ENCODE assay signal across 12 cellular contexts in the genomic region with DNA sequence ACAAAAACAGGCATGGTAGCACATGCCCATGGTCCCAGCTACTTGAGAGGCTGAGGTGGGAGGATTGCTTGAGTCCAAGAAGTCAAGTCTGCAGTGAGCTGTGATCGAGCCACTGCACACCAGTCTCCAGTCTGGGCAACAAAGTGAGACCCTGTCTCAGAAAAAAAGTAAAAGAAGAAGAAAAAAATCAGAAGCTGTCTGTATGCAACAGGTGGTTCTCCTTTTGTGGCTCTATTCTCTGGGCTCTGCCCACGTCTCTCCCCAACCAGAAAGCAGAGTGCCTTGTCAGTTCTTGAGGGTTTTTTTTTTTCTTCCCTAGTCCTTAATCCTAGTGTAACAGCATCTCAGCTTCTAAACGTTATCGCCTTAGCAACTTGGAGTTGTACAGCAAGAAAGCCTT.
DNase-seq lines count a peak whose midpoint lies in the region; ATAC-seq and TF ChIP-seq lines count a peak whose summit lies in the region.
"Had no signal": no experiment of that assay in that cellular context is flagged by ENCODE, and none has a peak within 500 bp of the region (broad histone marks: within the 10 kb centered on the region; RNA-seq: fewer than 3 reads in every experiment).

No MANE protein-coding gene starts in this region.

- 60 to 66% (median 62%) methylated on average over 4 of the region's 4 CpGs for WGBS in spleen, 5 donors

- H3K27ac Mint-ChIP-seq in activated CD4-positive, alpha-beta memory T cell treated with anti-CD3 and anti-CD28 coated beads, Interleukin-2, amount 10 ng/mL, durations not matched to agents 7 days and 5 days, result peak overlapping the region; percentile 97
- no peak overlapping the region for H3K27ac Mint-ChIP-seq in activated CD4-positive, alpha-beta memory T cell treated with anti-CD3 and anti-CD28 coated beads for 36 hours
- H3K27ac Mint-ChIP-seq in stimulated activated naive CD8-positive, alpha-beta T cell treated with anti-CD3 and anti-CD28 coated beads, Interleukin-15, Interleukin-2, amounts not matched to agents 100 ng/mL and 50 ng/mL, for 24 hours, result peak overlapping the region; percentile 97
- peak overlapping the region in 1 of 2 donors; percentile 99 for H3K27ac Mint-ChIP-seq in stimulated activated naive CD8-positive, alpha-beta T cell treated with anti-CD3 and anti-CD28 coated beads, Interleukin-15, amount 100 ng/mL, for 72 hours
- peak overlapping the region; percentile 96 for H3K27ac Mint-ChIP-seq in activated CD8-positive, alpha-beta T cell treated with anti-CD3 and anti-CD28 coated beads for 36 hours

- no peak for ATAC-seq in stimulated activated naive CD8-positive, alpha-beta T cell treated with anti-CD3 and anti-CD28 coated beads, Interleukin-15, amount 100 ng/mL, for 72 hours
- no peak for ATAC-seq in activated CD8-positive, alpha-beta T cell treated with anti-CD3 and anti-CD28 coated beads for 36 hours
- ATAC-seq in HG02588 (IDR thresholded peaks at IDR 0.05; ENCODE audit: unreplicated experiment), result no peak
- ATAC-seq: Right ventricle myocardium inferior had no signal

- H3K9me3 Mint-ChIP-seq in activated CD4-positive, alpha-beta memory T cell treated with anti-CD3 and anti-CD28 coated beads, Interleukin-2, amount 10 ng/mL, durations not matched to agents 7 days and 5 days, result no peaks in the 10 kb centered on the region
- no peaks in the 10 kb centered on the region for H3K9me3 Mint-ChIP-seq in activated CD4-positive, alpha-beta memory T cell treated with anti-CD3 and anti-CD28 coated beads for 36 hours
- H3K9me3 Mint-ChIP-seq in stimulated activated naive CD8-positive, alpha-beta T cell treated with anti-CD3 and anti-CD28 coated beads, Interleukin-15, Interleukin-2, amounts not matched to agents 100 ng/mL and 50 ng/mL, for 24 hours, result no peaks in the 10 kb centered on the region
- no peaks in the 10 kb centered on the region for H3K9me3 Mint-ChIP-seq in stimulated activated naive CD8-positive, alpha-beta T cell treated with anti-CD3 and anti-CD28 coated beads, Interleukin-15, amount 100 ng/mL, for 72 hours
- no peaks in the 10 kb centered on the region for H3K9me3 Mint-ChIP-seq in activated CD8-positive, alpha-beta T cell treated with anti-CD3 and anti-CD28 coated beads for 36 hours

- no peak overlapping the region for H3K4me3 ChIP-seq in spleen

- CTCF ChIA-PET in activated CD4-positive, alpha-beta memory T cell treated with anti-CD3 and anti-CD28 coated beads, Interleukin-2, amount 10 ng/mL, durations not matched to agents 7 days and 5 days (lab: Charles Lee), result interaction anchor here (4.1 kb wide), 1 partner anchor 16 kb away, joined by 17 read pairs; no protein-coding TSS in a partner anchor
- CTCF ChIA-PET in activated CD4-positive, alpha-beta memory T cell treated with anti-CD3 and anti-CD28 coated beads for 36 hours (lab: Charles Lee), result interaction anchor here (1.2 kb wide), 1 partner anchor 177 kb away, joined by 3 read pairs; no protein-coding TSS in a partner anchor
- CTCF ChIA-PET in activated CD8-positive, alpha-beta T cell treated with anti-CD3 and anti-CD28 coated beads for 36 hours (lab: Charles Lee), result interaction anchor here (1.0 to 4.2 kb wide), 6 partner anchors 8 to 179 kb away, joined by 3 to 27 read pairs (median 4); no protein-coding TSS in a partner anchor

- DNase-seq in activated CD4-positive, alpha-beta memory T cell treated with anti-CD3 and anti-CD28 coated beads, Interleukin-2, amount 10 ng/mL, durations not matched to agents 7 days and 5 days, result no peak
- DNase-seq in activated CD4-positive, alpha-beta memory T cell treated with anti-CD3 and anti-CD28 coated beads for 36 hours, result no peak
- no peak for DNase-seq in stimulated activated naive CD8-positive, alpha-beta T cell treated with anti-CD3 and anti-CD28 coated beads, Interleukin-15, amount 100 ng/mL, for 72 hours
- DNase-seq in activated CD8-positive, alpha-beta T cell treated with anti-CD3 and anti-CD28 coated beads for 36 hours, result no peak
- DNase-seq in spleen (no peak), hippocampal formation (lab: John Stamatoyannopoulos, UW) (no peak)
- DNase-seq: BE2C, DND-41, NCI-H1694 treated with DMSO at 0.1 percent for 48 hours had no signal

- H3K36me3 ChIP-seq in spleen, result peaks cover 0 to 35% (median under 1%) of the 10 kb centered on the region in 6 donors
- H3K36me3 ChIP-seq: BE2C had no signal

- H3K27me3 ChIP-seq in spleen (replicated peaks in 1 of 7), result no peaks in the 10 kb centered on the region

- no peak overlapping the region for H3K4me3 Mint-ChIP-seq in activated CD4-positive, alpha-beta memory T cell treated with anti-CD3 and anti-CD28 coated beads, Interleukin-2, amount 10 ng/mL, durations not matched to agents 7 days and 5 days
- H3K4me3 Mint-ChIP-seq in activated CD4-positive, alpha-beta memory T cell treated with anti-CD3 and anti-CD28 coated beads for 36 hours, result no peak overlapping the region
- H3K4me3 Mint-ChIP-seq in stimulated activated naive CD8-positive, alpha-beta T cell treated with anti-CD3 and anti-CD28 coated beads, Interleukin-15, Interleukin-2, amounts not matched to agents 100 ng/mL and 50 ng/mL, for 24 hours, result no peak overlapping the region
- H3K4me3 Mint-ChIP-seq in stimulated activated naive CD8-positive, alpha-beta T cell treated with anti-CD3 and anti-CD28 coated beads, Interleukin-15, amount 100 ng/mL, for 72 hours, result no peak overlapping the region
- H3K4me3 Mint-ChIP-seq in activated CD8-positive, alpha-beta T cell treated with anti-CD3 and anti-CD28 coated beads for 36 hours, result no peak overlapping the region

- POLR2A ChIA-PET in activated CD4-positive, alpha-beta memory T cell treated with anti-CD3 and anti-CD28 coated beads, Interleukin-2, amount 10 ng/mL, durations not matched to agents 7 days and 5 days (lab: Charles Lee), result interaction anchor here (3.7 to 5.7 kb wide), 5 partner anchors 8 to 92 kb away, joined by 23 to 67 read pairs (median 54); a partner anchor contains a TSS
- POLR2A ChIA-PET in activated CD4-positive, alpha-beta memory T cell treated with anti-CD3 and anti-CD28 coated beads for 36 hours (lab: Charles Lee), result no interaction called here
- POLR2A ChIA-PET in activated CD8-positive, alpha-beta T cell treated with anti-CD3 and anti-CD28 coated beads for 36 hours (lab: Charles Lee), result interaction anchor here (1.0 to 4.0 kb wide), 2 partner anchors 17 to 72 kb away, joined by 10 to 18 read pairs; no protein-coding TSS in a partner anchor

- intact Hi-C loops in activated CD4-positive, alpha-beta memory T cell treated with anti-CD3 and anti-CD28 coated beads for 36 hours (cut with micrococcal nuclease), result loop anchor here (10.0 kb wide), 1 partner anchor 436 kb away; no protein-coding TSS in a partner anchor
- intact Hi-C loops in activated CD8-positive, alpha-beta T cell treated with anti-CD3 and anti-CD28 coated beads for 36 hours (cut with micrococcal nuclease), result no loop called here
- intact Hi-C loops in spleen (cut with DNase I; ENCODE audit: low total_unique reads), result no loop called here

- peaks cover 0 to 45% (median 12%) of the 10 kb centered on the region in 6 donors for H3K4me1 ChIP-seq in spleen
- H3K4me1 ChIP-seq: BE2C had no signal

- TF ChIP-seq POLR2A in spleen (IDR thresholded peaks at IDR 0.05), result no peak

- peaks cover 49% of the 10 kb centered on the region for H3K4me1 Mint-ChIP-seq in activated CD4-positive, alpha-beta memory T cell treated with anti-CD3 and anti-CD28 coated beads, Interleukin-2, amount 10 ng/mL, durations not matched to agents 7 days and 5 days
- H3K4me1 Mint-ChIP-seq in activated CD4-positive, alpha-beta memory T cell treated with anti-CD3 and anti-CD28 coated beads for 36 hours (ENCODE audit: low read depth), result peaks cover 12% of the 10 kb centered on the region
- peaks cover 6% of the 10 kb centered on the region for H3K4me1 Mint-ChIP-seq in stimulated activated naive CD8-positive, alpha-beta T cell treated with anti-CD3 and anti-CD28 coated beads, Interleukin-15, Interleukin-2, amounts not matched to agents 100 ng/mL and 50 ng/mL, for 24 hours (ENCODE audit: low read depth)
- peaks cover 56% of the 10 kb centered on the region for H3K4me1 Mint-ChIP-seq in stimulated activated naive CD8-positive, alpha-beta T cell treated with anti-CD3 and anti-CD28 coated beads, Interleukin-15, amount 100 ng/mL, for 72 hours
- peaks cover 44% of the 10 kb centered on the region for H3K4me1 Mint-ChIP-seq in activated CD8-positive, alpha-beta T cell treated with anti-CD3 and anti-CD28 coated beads for 36 hours (ENCODE audit: low read depth)

- no peaks in the 10 kb centered on the region for H3K9me3 ChIP-seq in spleen
- H3K9me3 ChIP-seq: BE2C had no signal

- H3K27ac ChIP-seq in spleen, result peak overlapping the region in 6 of 8 donors; percentile 8 to 80 (median 64)

- no peak for TF ChIP-seq CTCF in activated CD8-positive, alpha-beta T cell treated with anti-CD3 and anti-CD28 coated beads for 36 hours (IDR thresholded peaks at IDR 0.05)
- TF ChIP-seq CTCF in spleen (IDR thresholded peaks at IDR 0.05 in 8 of 11, conservative IDR thresholded peaks at IDR 0.05 in 3 of 11), result no peak

- no peaks in the 10 kb centered on the region for H3K27me3 Mint-ChIP-seq in activated CD4-positive, alpha-beta memory T cell treated with anti-CD3 and anti-CD28 coated beads, Interleukin-2, amount 10 ng/mL, durations not matched to agents 7 days and 5 days
- H3K27me3 Mint-ChIP-seq in activated CD4-positive, alpha-beta memory T cell treated with anti-CD3 and anti-CD28 coated beads for 36 hours, result no peaks in the 10 kb centered on the region
- no peaks in the 10 kb centered on the region for H3K27me3 Mint-ChIP-seq in stimulated activated naive CD8-positive, alpha-beta T cell treated with anti-CD3 and anti-CD28 coated beads, Interleukin-15, Interleukin-2, amounts not matched to agents 100 ng/mL and 50 ng/mL, for 24 hours
- no peaks in the 10 kb centered on the region for H3K27me3 Mint-ChIP-seq in stimulated activated naive CD8-positive, alpha-beta T cell treated with anti-CD3 and anti-CD28 coated beads, Interleukin-15, amount 100 ng/mL, for 72 hours
- H3K27me3 Mint-ChIP-seq in activated CD8-positive, alpha-beta T cell treated with anti-CD3 and anti-CD28 coated beads for 36 hours, result no peaks in the 10 kb centered on the region

- peaks cover 62% of the 10 kb centered on the region for H3K36me3 Mint-ChIP-seq in activated CD4-positive, alpha-beta memory T cell treated with anti-CD3 and anti-CD28 coated beads, Interleukin-2, amount 10 ng/mL, durations not matched to agents 7 days and 5 days (ENCODE audit: low read depth)
- peaks cover 55% of the 10 kb centered on the region for H3K36me3 Mint-ChIP-seq in activated CD4-positive, alpha-beta memory T cell treated with anti-CD3 and anti-CD28 coated beads for 36 hours
- peaks cover 66% of the 10 kb centered on the region for H3K36me3 Mint-ChIP-seq in stimulated activated naive CD8-positive, alpha-beta T cell treated with anti-CD3 and anti-CD28 coated beads, Interleukin-15, Interleukin-2, amounts not matched to agents 100 ng/mL and 50 ng/mL, for 24 hours (ENCODE audit: low read depth)
- H3K36me3 Mint-ChIP-seq in activated CD8-positive, alpha-beta T cell treated with anti-CD3 and anti-CD28 coated beads for 36 hours (ENCODE audit: low read depth), result peaks cover 62% of the 10 kb centered on the region
